Comparison of ENCODE assay signal across 1 cellular context in the genomic region with DNA sequence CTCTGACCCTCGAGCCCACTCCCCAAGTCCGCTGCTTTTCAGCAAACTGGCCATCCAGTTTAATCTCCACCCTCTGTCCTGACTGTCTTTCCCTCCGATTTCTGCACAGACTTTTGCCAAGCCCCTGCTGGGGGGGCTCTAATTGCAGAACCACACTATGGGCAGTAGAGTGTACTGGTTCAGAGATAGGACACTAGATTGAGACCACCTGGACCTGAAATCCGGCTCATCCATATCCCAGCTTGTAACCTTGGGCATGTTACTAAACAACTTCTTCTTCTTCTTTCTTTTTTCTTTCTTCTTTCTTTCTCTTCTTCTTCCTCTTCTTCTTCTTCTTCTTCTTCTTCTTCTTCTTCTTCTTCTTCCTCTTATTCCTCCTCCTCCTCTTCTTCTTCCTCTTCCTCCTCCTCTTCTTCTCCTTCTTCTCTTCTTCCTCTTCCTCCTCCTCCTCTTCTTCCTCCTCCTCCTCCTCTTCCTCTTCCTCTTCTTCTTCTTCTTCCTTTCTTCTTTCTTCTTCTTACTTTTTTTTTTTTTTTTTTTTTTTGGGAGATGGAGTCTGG.
TF ChIP-seq lines count a peak whose summit lies in the region.

No MANE protein-coding gene starts in this region.

TF ChIP-seq in WTC11, 78 proteins besides CTCF, POLR2A, EP300 and RAD21:
- TF ChIP-seq, protein P1, sequence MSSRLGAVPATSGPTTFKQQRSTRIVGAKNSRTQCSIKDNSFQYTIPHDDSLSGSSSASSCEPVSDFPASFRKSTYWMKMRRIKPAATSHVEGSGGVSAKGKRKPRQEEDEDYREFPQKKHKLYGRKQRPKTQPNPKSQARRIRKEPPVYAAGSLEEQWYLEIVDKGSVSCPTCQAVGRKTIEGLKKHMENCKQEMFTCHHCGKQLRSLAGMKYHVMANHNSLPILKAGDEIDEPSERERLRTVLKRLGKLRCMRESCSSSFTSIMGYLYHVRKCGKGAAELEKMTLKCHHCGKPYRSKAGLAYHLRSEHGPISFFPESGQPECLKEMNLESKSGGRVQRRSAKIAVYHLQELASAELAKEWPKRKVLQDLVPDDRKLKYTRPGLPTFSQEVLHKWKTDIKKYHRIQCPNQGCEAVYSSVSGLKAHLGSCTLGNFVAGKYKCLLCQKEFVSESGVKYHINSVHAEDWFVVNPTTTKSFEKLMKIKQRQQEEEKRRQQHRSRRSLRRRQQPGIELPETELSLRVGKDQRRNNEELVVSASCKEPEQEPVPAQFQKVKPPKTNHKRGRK (CRISPR knock-in tag; IDR thresholded peaks at IDR 0.05; ENCODE audit: borderline replicate concordance): peak; percentile 71; the same call in 1 of the 2 replicates
- no peak for TF ChIP-seq ZNF232 (CRISPR knock-in tag; IDR thresholded peaks at IDR 0.05)
